In genomic region chr15:73926191-73927002, GRCh38 we compare ENCODE assay signal across 8 cellular contexts. TPM values are rescaled to one million over a fixed set of nuclear protein-coding genes. Genes with fewer than 3 reads are reported as not detected.
DNase-seq lines count a peak whose midpoint lies in the region; ATAC-seq and TF ChIP-seq lines count a peak whose summit lies in the region.

Gene LOXL1 (plus strand): TSS chr15:73926462. CDS start chr15:73926784, 322 bp downstream.

- 75% methylated on average over 4 of the region's 48 CpGs for WGBS in SK-N-SH (ENCODE audit: low lambda C conversion rate)
- WGBS in transverse colon (ENCODE audit: low coverage in 1 of 2), 2 donors, result 10 to 20% methylated on average over 1 to 12 of the region's 48 CpGs

- intact Hi-C loops in transverse colon (cut with DNase I; ENCODE audit: low total_unique reads), result no loop called here

- H3K79me2 ChIP-seq in SK-N-SH (ENCODE audit: insufficient read depth), result peaks cover 73% of the 10 kb centered on the region

- no peaks in the 10 kb centered on the region for H3K9me2 ChIP-seq in SK-N-SH

- TF ChIP-seq RAD21 in SK-N-SH (IDR thresholded peaks at IDR 0.05; ENCODE audit: low read length), result no peak

- CTCF ChIA-PET in SK-N-SH (lab: Yijun Ruan, JAX), result interaction anchor here (0.7 to 1.6 kb wide), 4 partner anchors 17 to 52 kb away, joined by 3 to 8 read pairs (median 3); no protein-coding TSS in a partner anchor

- H3K27me3 ChIP-seq in HAP-1 (ENCODE audit: low read depth), result no peaks in the 10 kb centered on the region
- H3K27me3 ChIP-seq in SK-N-SH (ENCODE audit: insufficient read depth), result no peaks in the 10 kb centered on the region
- H3K27me3 ChIP-seq in transverse colon, result peaks cover 10% of the 10 kb centered on the region

- no peak for TF ChIP-seq CTCF in SK-N-SH (IDR thresholded peaks at IDR 0.05)
- no peak for TF ChIP-seq CTCF in transverse colon (IDR thresholded peaks at IDR 0.05)

- POLR2A ChIA-PET in SK-N-SH (lab: Yijun Ruan, JAX), result no interaction called here

- H2AFZ ChIP-seq in SK-N-SH (ENCODE audit: low read depth), result no peak within 1 kb of the TSS

- peak within 1 kb of the TSS; percentile 73 for H3K9ac ChIP-seq in SK-N-SH

- H3K4me2 ChIP-seq in SK-N-SH, result peak within 1 kb of the TSS; percentile 82

- no peaks in the 10 kb centered on the region for H3K36me3 ChIP-seq in HAP-1 (replicated peaks)
- H3K36me3 ChIP-seq in SK-N-SH (replicated peaks in 1 of 2; ENCODE audit: control insufficient read depth in 1 of 2, insufficient read depth in 2 of 2, low read length in 1 of 2), result no peaks in the 10 kb centered on the region
- no peaks in the 10 kb centered on the region for H3K36me3 ChIP-seq in transverse colon

- TF ChIP-seq EP300 in SK-N-SH (IDR thresholded peaks at IDR 0.05; ENCODE audit: borderline replicate concordance in 1 of 2, low read depth in 1 of 2, low read length in 1 of 2) (no peak), transverse colon (IDR thresholded peaks at IDR 0.05; ENCODE audit: low read depth) (no peak)

- H4K20me1 ChIP-seq in SK-N-SH (ENCODE audit: insufficient read depth), result no peaks in the 10 kb centered on the region

- peaks cover 27% of the 10 kb centered on the region for H3K4me1 ChIP-seq in HAP-1
- H3K4me1 ChIP-seq in SK-N-SH (ENCODE audit: control insufficient read depth in 1 of 2, insufficient read depth in 2 of 2, low read depth in 1 of 2, low read length in 1 of 2), result peaks cover 35 to 66% of the 10 kb centered on the region in 2 experiments; a peak in 3 of 4 replicates
- H3K4me1 ChIP-seq in transverse colon, result peaks cover 19 to 84% (median 53%) of the 10 kb centered on the region in 4 donors

- peak within 1 kb of the TSS in 1 of 2 experiments; percentile 98; a peak in 3 of 4 replicates for H3K27ac ChIP-seq in SK-N-SH (ENCODE audit: low read depth in 2 of 2, low read length in 1 of 2)
- H3K27ac ChIP-seq in epithelial cell of prostate, result peak within 1 kb of the TSS; percentile 58
- H3K27ac ChIP-seq in transverse colon, result peak within 1 kb of the TSS; percentile 77 to 92 (median 81)

- peaks cover 36% of the 10 kb centered on the region for H3F3A ChIP-seq in SK-N-SH (replicated peaks; ENCODE audit: insufficient read depth)

- peak; percentile 40 for TF ChIP-seq POLR2A in transverse colon (IDR thresholded peaks at IDR 0.05)

- H3K9me3 ChIP-seq in HAP-1 (no peaks in the 10 kb centered on the region), SK-N-SH (no peaks in the 10 kb centered on the region), transverse colon (no peaks in the 10 kb centered on the region)

- H3K4me3 ChIP-seq in HAP-1, result peak within 1 kb of the TSS; percentile 56
- H3K4me3 ChIP-seq in SK-N-SH (ENCODE audit: low read depth in 2 of 2, low read length in 1 of 2), result peak within 1 kb of the TSS; percentile 49 to 62
- peak within 1 kb of the TSS; percentile 4 to 62 (median 50) for H3K4me3 ChIP-seq in transverse colon

- in situ Hi-C loops in ACHN (cut with HindIII; ENCODE audit: low pct_ligation_motif_present, low pct_unique_long_range_greater_than_20kb, low sequenced_read_pairs) (no loop called here), HAP-1 (cut with MboI; ENCODE audit: low sequenced_read_pairs) (no loop called here), transverse colon (cut with MboI; ENCODE audit: low pct_ligation_motif_present in 1 of 4, low pct_unique_long_range_greater_than_20kb in 1 of 4, low sequenced_read_pairs in 3 of 4) (loop anchor here in 1 of 4 donors (25.0 kb wide), 1 partner anchor 386 kb away; no protein-coding TSS in a partner anchor)

- ATAC-seq in GM18907 (IDR thresholded peaks at IDR 0.05; ENCODE audit: unreplicated experiment), result no peak
- ATAC-seq in GM19397 (IDR thresholded peaks at IDR 0.05; ENCODE audit: unreplicated experiment), result no peak

- peak; percentile 68 for DNase-seq in ACHN
- peak; percentile 64 to 79 for DNase-seq in HAP-1 (ENCODE audit: low spot score in 2 of 2)
- DNase-seq in SK-N-SH, result no peak
- DNase-seq in epithelial cell of prostate (ENCODE audit: low read depth, low spot score), result no peak
- peak; percentile 92 for DNase-seq in mesenteric fat pad (ENCODE audit: low spot score)
- peak; percentile 63 for DNase-seq in transverse colon

TF ChIP-seq in SK-N-SH, 30 proteins besides CTCF, POLR2A, EP300 and RAD21:
- TF ChIP-seq GATA2 (CRISPR knock-in tag; IDR thresholded peaks at IDR 0.05) (no peak), TAF1 (IDR thresholded peaks at IDR 0.05; ENCODE audit: borderline replicate concordance, low read depth, low read length) (peak; percentile 54), MAX (IDR thresholded peaks at IDR 0.05; ENCODE audit: low read depth) (0 out of 2 replicates have a peak, but pooled peaks have one; percentile 2)

RNA-seq across cellular contexts. Expression of gene LOXL1, which starts in this region (rescaled TPM):
- 37.5 and 50.3 TPM in 2 replicates for polyA plus RNA-seq in SK-N-SH (2012; rRNA removed)
- 36.5 and 50.1 TPM in 2 replicates for polyA plus RNA-seq in SK-N-SH (2012; cell fraction: cytosol; rRNA removed)
- 52.4 and 60.2 TPM in 2 replicates for polyA plus RNA-seq in SK-N-SH (2012; cell fraction: nucleus; rRNA removed)
- total RNA-seq in mesenteric fat pad (14.0 TPM), transverse colon (1 to 10 TPM in 3 of 4 donors, not detected in 1; 1.8 to 6.8 (median 1.9) TPM)

Comparison
In these comparisons a context has a peak if more than half of its experiments do, and no peak if none do; other contexts are left out.
1. DNase-seq: peak in ACHN (single experiment), HAP-1 (2 of 2), mesenteric fat pad (single experiment) and transverse colon (single experiment); none in SK-N-SH (single experiment) and epithelial cell of prostate (single experiment).
2. Peak in every context shown above with its lines, with median percentiles within 50 percentile points of each other: H3K4me3 ChIP-seq.